ENCODE assay signal across 18 cellular contexts in genomic region chr2:6992821-6993228, GRCh38.
DNase-seq lines count a peak whose midpoint lies in the region; TF ChIP-seq lines count a peak whose summit lies in the region.
"Had no signal": no experiment of that assay in that cellular context is flagged by ENCODE, and none has a peak within 500 bp of the region (broad histone marks: within the 10 kb centered on the region; RNA-seq: fewer than 3 reads in every experiment).

No MANE protein-coding gene starts in this region.

- H3K79me2 ChIP-seq in SK-N-SH (ENCODE audit: insufficient read depth), result no peaks in the 10 kb centered on the region

- no peak overlapping the region for H3K4me3 Mint-ChIP-seq in Caco-2 (ENCODE audit: unreplicated experiment)
- H3K4me3 Mint-ChIP-seq: activated CD4-positive, alpha-beta memory T cell treated with anti-CD3 and anti-CD28 coated beads for 36 hours; activated naive CD4-positive, alpha-beta T cell treated with anti-CD3 and anti-CD28 coated beads for 36 hours; dendritic cell treated with granulocyte-macrophage colony-stimulating factor and Interleukin-4, amounts not matched to agents 40 ng/mL and 50 ng/mL, for 4 days; stimulated activated naive CD8-positive, alpha-beta T cell treated with anti-CD3 and anti-CD28 coated beads, Interleukin-15, Interleukin-2, amounts not matched to agents 100 ng/mL and 50 ng/mL, for 24 hours had no signal

- H2AFZ ChIP-seq in SK-N-SH (ENCODE audit: low read depth), result no peak overlapping the region
- no peak overlapping the region for H2AFZ ChIP-seq in mesenchymal stem cell (ENCODE audit: low read depth, low read length)

- no peaks in the 10 kb centered on the region for H3K4me1 Mint-ChIP-seq in Caco-2 (ENCODE audit: low read depth, unreplicated experiment)

- H3K9ac ChIP-seq in SK-N-SH, result no peak overlapping the region
- no peak overlapping the region for H3K9ac ChIP-seq in mesenchymal stem cell (ENCODE audit: low read length)

- H2BK12ac ChIP-seq in mesenchymal stem cell (ENCODE audit: low read length in 2 of 2), result no peak overlapping the region

- POLR2A ChIA-PET in SK-N-SH (lab: Yijun Ruan, JAX), result interaction anchor here (0.9 to 2.4 kb wide), 4 partner anchors 15 to 75 kb away, joined by 3 to 13 read pairs (median 6); no protein-coding TSS in a partner anchor
- POLR2A ChIA-PET in Caco-2 (lab: Charles Lee), result no interaction called here

- peaks cover 9% of the 10 kb centered on the region for H3K9me3 Mint-ChIP-seq in Caco-2 (ENCODE audit: unreplicated experiment)
- H3K9me3 Mint-ChIP-seq: activated naive CD4-positive, alpha-beta T cell treated with anti-CD3 and anti-CD28 coated beads for 36 hours; dendritic cell treated with granulocyte-macrophage colony-stimulating factor and Interleukin-4, amounts not matched to agents 40 ng/mL and 50 ng/mL, for 4 days; stimulated activated naive CD8-positive, alpha-beta T cell treated with anti-CD3 and anti-CD28 coated beads, Interleukin-15, Interleukin-2, amounts not matched to agents 100 ng/mL and 50 ng/mL, for 24 hours had no signal

- H3K4me2 ChIP-seq in SK-N-SH (no peak overlapping the region), mesenchymal stem cell (ENCODE audit: low read length, poor library complexity, severe bottlenecking) (no peak overlapping the region)

- no peaks in the 10 kb centered on the region for H3K36me3 Mint-ChIP-seq in Caco-2 (ENCODE audit: insufficient read depth, unreplicated experiment)

- BruUV-seq in Caco-2 (replicated peaks; lab: Mats Ljungman, UMichigan), result no TSS peak

- H3K27ac Mint-ChIP-seq in Caco-2 (ENCODE audit: unreplicated experiment), result no peak overlapping the region
- H3K27ac Mint-ChIP-seq: activated CD4-positive, alpha-beta memory T cell treated with anti-CD3 and anti-CD28 coated beads for 36 hours; activated naive CD4-positive, alpha-beta T cell treated with anti-CD3 and anti-CD28 coated beads for 36 hours; dendritic cell treated with granulocyte-macrophage colony-stimulating factor and Interleukin-4, amounts not matched to agents 40 ng/mL and 50 ng/mL, for 4 days had no signal

- H3K36me3 ChIP-seq in SK-N-SH (replicated peaks in 1 of 2; ENCODE audit: control insufficient read depth in 1 of 2, insufficient read depth in 2 of 2, low read length in 1 of 2) (peaks cover 0 to 18% of the 10 kb centered on the region in 2 experiments), mesenchymal stem cell (ENCODE audit: control insufficient read depth in 1 of 2, insufficient read depth in 2 of 2, low read depth in 1 of 2, low read length in 2 of 2) (peaks cover 0 to 9% of the 10 kb centered on the region in 2 experiments), Caco-2 (ENCODE audit: control insufficient read depth, insufficient read depth, low read length) (no peaks in the 10 kb centered on the region)

- peak overlapping the region; percentile 86 for H4K91ac ChIP-seq in mesenchymal stem cell (ENCODE audit: low read length)

- H4K20me1 ChIP-seq in SK-N-SH (ENCODE audit: insufficient read depth), result no peaks in the 10 kb centered on the region

- H2BK5ac ChIP-seq in mesenchymal stem cell (ENCODE audit: low read depth, low read length, poor library complexity, severe bottlenecking), result no peak overlapping the region

- H4K8ac ChIP-seq in mesenchymal stem cell (ENCODE audit: low read length), result no peak overlapping the region

- H3K27ac ChIP-seq in SK-N-SH (ENCODE audit: low read depth in 2 of 2, low read length in 1 of 2) (peak overlapping the region in 1 of 2 experiments; percentile 100; a peak in 3 of 4 replicates), cingulate gyrus (ENCODE audit: low read depth, low read length) (peak overlapping the region; percentile 92), mesenchymal stem cell (ENCODE audit: low read length, poor library complexity, severe bottlenecking) (no peak overlapping the region)

- peak overlapping the region in 1 of 2 experiments; percentile 67 for H3K18ac ChIP-seq in mesenchymal stem cell (ENCODE audit: low read depth in 1 of 2, low read length in 2 of 2)

- TF ChIP-seq CTCF in SK-N-SH (IDR thresholded peaks at IDR 0.05) (no peak), Caco-2 (IDR thresholded peaks at IDR 0.05; ENCODE audit: insufficient read depth in 1 of 2, low read depth in 1 of 2, low read length in 1 of 2, severe bottlenecking in 1 of 2, unreplicated experiment in 1 of 2) (no peak)

- H3K4me3 ChIP-seq in SK-N-SH (ENCODE audit: low read depth in 2 of 2, low read length in 1 of 2) (no peak overlapping the region; a peak in 1 of 4 replicates), mesenchymal stem cell (ENCODE audit: insufficient read depth in 1 of 2, low read depth in 1 of 2, low read length in 2 of 2) (no peak overlapping the region), Caco-2 (ENCODE audit: low read depth, low read length) (no peak overlapping the region)

- H3K14ac ChIP-seq in mesenchymal stem cell (ENCODE audit: low read length in 2 of 2), result no peak overlapping the region

- no peaks in the 10 kb centered on the region for H3K79me1 ChIP-seq in mesenchymal stem cell (replicated peaks; ENCODE audit: low read length, poor library complexity, severe bottlenecking)

- DNase-seq in SK-N-SH, result no peak
- DNase-seq in mesenchymal stem cell, result no peak
- peak; percentile 87 for DNase-seq in superior temporal gyrus (ENCODE audit: extremely low spot score)
- no peak for DNase-seq in Caco-2
- no peak for DNase-seq in SHP77 (lab: John Stamatoyannopoulos, UW)
- no peak for DNase-seq in middle frontal gyrus (ENCODE audit: extremely low spot score, low spot score)
- DNase-seq: activated CD4-positive, alpha-beta memory T cell treated with anti-CD3 and anti-CD28 coated beads for 36 hours; activated naive CD4-positive, alpha-beta T cell treated with anti-CD3 and anti-CD28 coated beads for 36 hours; BE2C; HCEC 1CT; MM.1S; NCI-H226; NK-92 treated with Interleukin-12 subunit alpha and Interleukin-12 subunit beta, amount 100 ng/mL, for 24 hours; retina; RPMI8226 had no signal

- H3K23ac ChIP-seq in mesenchymal stem cell (ENCODE audit: low read length in 2 of 2), result no peak overlapping the region

- 55% methylated on average over 4 of the region's 4 CpGs for WGBS in SK-N-SH (ENCODE audit: low lambda C conversion rate)
- WGBS in mesenchymal stem cell, result 84% methylated on average over 4 of the region's 4 CpGs

- H3K4me1 ChIP-seq in SK-N-SH (ENCODE audit: control insufficient read depth in 1 of 2, insufficient read depth in 2 of 2, low read depth in 1 of 2, low read length in 1 of 2) (peaks cover 0 to 46% of the 10 kb centered on the region in 2 experiments; a peak in 2 of 4 replicates), mesenchymal stem cell (ENCODE audit: control insufficient read depth, insufficient read depth, low read depth, low read length) (no peaks in the 10 kb centered on the region), Caco-2 (no peaks in the 10 kb centered on the region)

- intact Hi-C loops in Caco-2 (cut with micrococcal nuclease; ENCODE audit: unreplicated experiment), result no loop called here

- CTCF ChIA-PET in SK-N-SH (lab: Yijun Ruan, JAX) (interaction anchor here (0.9 to 15.5 kb wide), 10 partner anchors 9 to 99 kb away, joined by 3 to 128 read pairs (median 6); partner anchors contain the start of gene RNF144A), Caco-2 (lab: Charles Lee) (no interaction called here)

- peak; percentile 19; the same call in 1 of the 2 replicates for TF ChIP-seq RAD21 in SK-N-SH (IDR thresholded peaks at IDR 0.05; ENCODE audit: low read length)

- no peaks in the 10 kb centered on the region for H3K27me3 Mint-ChIP-seq in Caco-2 (ENCODE audit: insufficient read depth, unreplicated experiment)
- H3K27me3 Mint-ChIP-seq: activated CD4-positive, alpha-beta memory T cell treated with anti-CD3 and anti-CD28 coated beads for 36 hours; dendritic cell treated with granulocyte-macrophage colony-stimulating factor and Interleukin-4, amounts not matched to agents 40 ng/mL and 50 ng/mL, for 4 days; stimulated activated naive CD8-positive, alpha-beta T cell treated with anti-CD3 and anti-CD28 coated beads, Interleukin-15, Interleukin-2, amounts not matched to agents 100 ng/mL and 50 ng/mL, for 24 hours had no signal

- H3K9me2 ChIP-seq in SK-N-SH, result no peaks in the 10 kb centered on the region

- H2BK120ac ChIP-seq in mesenchymal stem cell (ENCODE audit: low read depth, low read length), result no peak overlapping the region

- H3K27me3 ChIP-seq in SK-N-SH (ENCODE audit: insufficient read depth) (no peaks in the 10 kb centered on the region), mesenchymal stem cell (ENCODE audit: control insufficient read depth in 1 of 2, insufficient read depth in 1 of 2, low read length in 2 of 2) (no peaks in the 10 kb centered on the region), Caco-2 (replicated peaks; ENCODE audit: control insufficient read depth, insufficient read depth, low read length) (no peaks in the 10 kb centered on the region)
- H3K27me3 ChIP-seq: BE2C had no signal

- no peaks in the 10 kb centered on the region for H3K9me3 ChIP-seq in SK-N-SH
- peaks cover 4% of the 10 kb centered on the region for H3K9me3 ChIP-seq in mesenchymal stem cell (ENCODE audit: control insufficient read depth, low read length)
- no peaks in the 10 kb centered on the region for H3K9me3 ChIP-seq in Caco-2

- no peak overlapping the region for H2BK15ac ChIP-seq in mesenchymal stem cell (ENCODE audit: low read depth, poor library complexity, severe bottlenecking)

- H3F3A ChIP-seq in SK-N-SH (replicated peaks; ENCODE audit: insufficient read depth), result no peaks in the 10 kb centered on the region

- H2AK5ac ChIP-seq in mesenchymal stem cell (ENCODE audit: low read length, severe bottlenecking), result no peak overlapping the region

- no peak overlapping the region for H3K4ac ChIP-seq in mesenchymal stem cell (ENCODE audit: low read depth in 1 of 2, low read length in 2 of 2)

- TF ChIP-seq EP300 in SK-N-SH (IDR thresholded peaks at IDR 0.05; ENCODE audit: borderline replicate concordance in 1 of 2, low read depth in 1 of 2, low read length in 1 of 2), result peak in 1 of 2 experiments; percentile 90; a peak in 2 of 4 replicates

TF ChIP-seq in SK-N-SH, 30 proteins besides CTCF, POLR2A, EP300 and RAD21 (continues in another document):
- no peak for TF ChIP-seq YY1 (IDR thresholded peaks at IDR 0.05; ENCODE audit: low read depth)
- TF ChIP-seq TAF1 (IDR thresholded peaks at IDR 0.05; ENCODE audit: borderline replicate concordance, low read depth, low read length), result no peak
